9 cellular contexts compared by ENCODE assay signal in the genomic region with DNA sequence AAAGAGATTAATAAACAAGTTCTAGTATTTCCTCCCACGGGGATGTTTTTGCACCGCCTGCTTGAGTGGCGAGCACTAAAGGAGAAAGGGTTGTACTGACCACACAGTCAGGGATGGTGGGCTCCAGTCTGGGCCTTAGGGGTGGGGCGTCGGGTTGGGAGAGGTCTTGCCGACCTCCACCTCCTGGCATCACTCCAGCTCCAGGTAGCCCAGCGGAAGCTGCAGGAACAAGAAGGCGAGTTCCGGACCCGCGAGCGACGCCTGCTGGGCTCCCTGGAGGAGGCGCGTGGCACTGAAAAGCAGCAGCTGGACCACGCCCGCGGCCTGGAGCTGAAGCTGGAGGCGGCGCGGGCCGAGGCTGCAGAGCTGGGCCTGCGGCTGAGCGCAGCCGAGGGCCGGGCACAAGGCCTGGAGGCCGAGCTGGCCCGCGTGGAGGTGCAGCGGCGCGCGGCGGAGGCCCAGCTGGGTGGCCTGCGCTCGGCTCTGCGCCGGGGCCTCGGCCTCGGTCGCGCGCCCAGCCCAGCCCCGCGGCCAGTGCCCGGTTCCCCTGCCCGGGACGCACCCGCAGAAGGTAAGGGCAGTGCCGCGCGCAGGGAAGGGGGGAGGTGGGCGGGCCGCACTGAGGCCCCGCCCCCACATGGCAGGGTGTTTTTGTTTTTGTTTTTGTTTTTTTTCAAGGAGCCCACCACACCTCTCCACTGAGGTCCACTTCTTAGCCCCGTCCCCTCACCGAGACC. TPM values are rescaled to one million over a fixed set of nuclear protein-coding genes. Genes with fewer than 3 reads are reported as not detected.
DNase-seq lines count a peak whose midpoint lies in the region; ATAC-seq, FAIRE-seq and TF ChIP-seq lines count a peak whose summit lies in the region.
"Had no signal": no experiment of that assay in that cellular context is flagged by ENCODE, and none has a peak within 500 bp of the region (broad histone marks: within the 10 kb centered on the region; RNA-seq: fewer than 3 reads in every experiment).

No MANE protein-coding gene starts in this region.

- peaks cover 6 to 10% of the 10 kb centered on the region in 2 donors for H3K36me3 Mint-ChIP-seq in CD4-positive, alpha-beta memory T cell

- TF ChIP-seq EP300 in HepG2 (IDR thresholded peaks at IDR 0.05; ENCODE audit: low read depth in 2 of 2, low read length in 2 of 2) (no peak), HepG2 (CRISPR knock-in tag; IDR thresholded peaks at IDR 0.05; ENCODE audit: borderline replicate concordance) (no peak)

- peak; percentile 68 to 79 (median 68) for DNase-seq in CD4-positive, alpha-beta memory T cell
- DNase-seq in NCI-H1930 (lab: John Stamatoyannopoulos, UW) = peak; percentile 77 to 79
- DNase-seq in activated CD4-positive, CD25-positive, alpha-beta regulatory T cell treated with anti-CD3 and anti-CD28 coated beads, Interleukin-2, amount 50 U/mL, for 72 hours = peak; percentile 88
- DNase-seq in coronary artery (ENCODE audit: low spot score) = peak; percentile 88
- DNase-seq in HepG2 (ENCODE audit: low spot score) = peak; percentile 59
- DNase-seq in stimulated activated CD4-positive, alpha-beta T cell treated with anti-CD3 and anti-CD28 coated beads, Interleukin-2, amount 100 ng/mL, for 48 hours = peak; percentile 84 to 85
- no peak for DNase-seq in NCI-H82 treated with DMSO at 0.1 percent for 48 hours (lab: John Stamatoyannopoulos, UW; ENCODE audit: unreplicated experiment)

- H3K27me3 Mint-ChIP-seq in CD4-positive, alpha-beta memory T cell = no peaks in the 10 kb centered on the region

- TF ChIP-seq CTCF in coronary artery (IDR thresholded peaks at IDR 0.05) = peak; percentile 68
- TF ChIP-seq CTCF in HepG2 (CRISPR knock-in tag; IDR thresholded peaks at IDR 0.05) = peak; percentile 78

- no peaks in the 10 kb centered on the region for H3K79me2 ChIP-seq in HepG2 (ENCODE audit: insufficient read depth, low read length)

- ATAC-seq in GM21367 (IDR thresholded peaks at IDR 0.05; ENCODE audit: unreplicated experiment) = peak; percentile 80
- ATAC-seq in HepG2 = peak; percentile 77

- 0 out of 4 replicates have a peak, but pooled peaks of 1 of the 2 experiments have one; percentile 28 for TF ChIP-seq POLR2A in HepG2 (IDR thresholded peaks at IDR 0.05; ENCODE audit: insufficient read depth in 1 of 2, low read depth in 2 of 2, low read length in 2 of 2)

- peak overlapping the region; percentile 84 to 92 (median 88) for H3K4me3 Mint-ChIP-seq in CD4-positive, alpha-beta memory T cell

- H3K4me1 Mint-ChIP-seq in CD4-positive, alpha-beta memory T cell = peaks cover 6 to 16% (median 13%) of the 10 kb centered on the region in 4 donors

- in situ Hi-C loops in HepG2 (cut with HindIII; ENCODE audit: extremely low pct_ligation_motif_present, low pct_unique_long_range_greater_than_20kb) = loop anchor here (25.0 kb wide), 1 partner anchor 277 kb away; a partner anchor contains a TSS

- peak overlapping the region; percentile 46 for H3K9ac ChIP-seq in HepG2 (ENCODE audit: insufficient read depth, low read depth, low read length)

- H3K9me3 ChIP-seq in CD4-positive, alpha-beta memory T cell (ENCODE audit: control insufficient read depth in 1 of 2, low read length in 2 of 2) = no peaks in the 10 kb centered on the region
- H3K9me3 ChIP-seq in HepG2 (ENCODE audit: low read length) = no peaks in the 10 kb centered on the region

- H3K27ac ChIP-seq in CD4-positive, alpha-beta memory T cell (ENCODE audit: low read depth, low read length) = peak overlapping the region; percentile 37
- H3K27ac ChIP-seq in coronary artery (peak overlapping the region; percentile 26 to 81), HepG2 (ENCODE audit: extremely low read length, insufficient read depth, low read length) (no peak overlapping the region)
- H3K27ac ChIP-seq: SK-N-MC had no signal

- BruUV-seq in HepG2 (replicated peaks; lab: Mats Ljungman, UMichigan) = no TSS peak

- no peaks in the 10 kb centered on the region for H3K36me3 ChIP-seq in CD4-positive, alpha-beta memory T cell (ENCODE audit: insufficient read depth, low read length)
- no peaks in the 10 kb centered on the region for H3K36me3 ChIP-seq in HepG2 (replicated peaks in 1 of 2; ENCODE audit: control insufficient read depth in 1 of 2, insufficient read depth in 2 of 2, low read length in 2 of 2)

- peaks cover 0 to 2% (median 0%) of the 10 kb centered on the region in 8 donors for H3K9me3 Mint-ChIP-seq in CD4-positive, alpha-beta memory T cell

- no peak for FAIRE-seq in HepG2 (lab: Jason Lieb, UNC)

- POLR2A ChIA-PET in CD4-positive, alpha-beta memory T cell (lab: Charles Lee; ENCODE audit: partially characterized antibody) = interaction anchor here (0.7 to 1.9 kb wide), 6 partner anchors 9 to 84 kb away, joined by 3 to 13 read pairs (median 3); a partner anchor contains a TSS
- POLR2A ChIA-PET in HepG2 (lab: Yijun Ruan, JAX) = no interaction called here

- H3K4me1 ChIP-seq in CD4-positive, alpha-beta memory T cell (ENCODE audit: insufficient read depth, low read length) = peaks cover 13% of the 10 kb centered on the region
- H3K4me1 ChIP-seq in HepG2 (ENCODE audit: insufficient read depth, low read length) = peaks cover 23% of the 10 kb centered on the region

- H3K4me2 ChIP-seq in HepG2 (ENCODE audit: low read depth, low read length) = peak overlapping the region; percentile 74

- intact Hi-C loops in CD4-positive, alpha-beta memory T cell (cut with micrococcal nuclease) = loop anchor here (5.0 kb wide), 2 partner anchors 48 to 52 kb away; a partner anchor contains a TSS
- intact Hi-C loops in HepG2 (cut with micrococcal nuclease; ENCODE audit: unreplicated experiment) = no loop called here

- H3K27me3 ChIP-seq in CD4-positive, alpha-beta memory T cell (ENCODE audit: insufficient read depth, low read length) = no peaks in the 10 kb centered on the region
- peaks cover 0 to 1% of the 10 kb centered on the region in 2 experiments; a peak in 1 of 5 replicates for H3K27me3 ChIP-seq in HepG2 (ENCODE audit: control insufficient read depth in 1 of 2, insufficient read depth in 2 of 2, low read length in 2 of 2)

- H3K27ac Mint-ChIP-seq in CD4-positive, alpha-beta memory T cell = peak overlapping the region; percentile 41 to 91 (median 74)

- H3K4me3 ChIP-seq in CD4-positive, alpha-beta memory T cell (ENCODE audit: low read length in 2 of 2) = peak overlapping the region; percentile 8 to 62
- H3K4me3 ChIP-seq in coronary artery = peak overlapping the region; percentile 79
- peak overlapping the region; percentile 32 to 61 (median 47); a peak in 5 of 6 replicates for H3K4me3 ChIP-seq in HepG2 (replicated peaks in 1 of 3; ENCODE audit: insufficient read depth in 1 of 3, low read depth in 2 of 3, low read length in 3 of 3)
- H3K4me3 ChIP-seq: SK-N-MC had no signal

- no peaks in the 10 kb centered on the region for H4K20me1 ChIP-seq in HepG2 (ENCODE audit: insufficient read depth, low read length)

- no peak; the same call in 1 of the 2 replicates for TF ChIP-seq RAD21 in HepG2 (CRISPR knock-in tag; IDR thresholded peaks at IDR 0.05)

- H2AFZ ChIP-seq in HepG2 (ENCODE audit: low read length) = no peak overlapping the region

- CTCF ChIA-PET in CD4-positive, alpha-beta memory T cell (lab: Charles Lee; ENCODE audit: partially characterized antibody) = interaction anchor here (0.5 to 3.6 kb wide), 28 partner anchors 8 to 352 kb away, joined by 3 to 75 read pairs (median 4); no protein-coding TSS in a partner anchor
- CTCF ChIA-PET in HepG2 (lab: Yijun Ruan, JAX; ENCODE audit: low intra/inter-chr PET ratio, low total read pairs) = interaction anchor here (1.2 to 1.6 kb wide), 2 partner anchors 9 to 11 kb away, joined by 3 read pairs; no protein-coding TSS in a partner anchor

- 57% methylated on average over 18 of the region's 57 CpGs for WGBS in HepG2 (ENCODE audit: low lambda C conversion rate)

RNA-seq across cellular contexts. Expression of a gene that starts 19.7 kb away (rescaled TPM):
- total RNA-seq in CD4-positive, alpha-beta memory T cell = not detected
- polyA plus RNA-seq in CD4-positive, alpha-beta memory T cell = not detected
- total RNA-seq in HepG2 (2016; rRNA removed; fragmentation: Illumina TruSeq; extraction: Trizol) = 0.21 and 1.1 TPM in 2 replicates
- 0.40 and 0.62 TPM in 2 replicates for total RNA-seq in HepG2 (2016; cell fraction: cytosol; rRNA removed; fragmentation: Illumina TruSeq; extraction: Trizol; ENCODE audit: low read depth)
- 0.27 and 0.93 TPM in 2 replicates for total RNA-seq in HepG2 (2016; cell fraction: insoluble cytoplasmic fraction; rRNA removed; fragmentation: Illumina TruSeq; extraction: Trizol)
- total RNA-seq in HepG2 (2016; cell fraction: membrane; rRNA removed; fragmentation: Illumina TruSeq; extraction: Trizol) = 0.37 and 0.38 TPM in 2 replicates
- 0.66 and 1.8 TPM in 2 replicates for total RNA-seq in HepG2 (2016; cell fraction: nucleus; rRNA removed; fragmentation: Illumina TruSeq; extraction: Trizol)
- 1.4 and 2.1 TPM in 2 replicates for polyA plus RNA-seq in HepG2 (2011; rRNA removed)
- 1.5 and 1.8 TPM in 2 replicates for polyA plus RNA-seq in HepG2 (2011; cell fraction: cytosol; rRNA removed)
- polyA plus RNA-seq in HepG2 (2011; cell fraction: nucleus; rRNA removed) = 3.8 and 4.2 TPM in 2 replicates
- polyA plus RNA-seq in HepG2 (2012) = 1.1 and 1.6 TPM in 2 replicates
- polyA plus RNA-seq in HepG2 (2016; cell fraction: cytosol; fragmentation: Illumina TruSeq; extraction: Trizol; ENCODE audit: low read depth) = 1.2 and 1.3 TPM in 2 replicates
- polyA plus RNA-seq in HepG2 (2016; cell fraction: insoluble cytoplasmic fraction; fragmentation: Illumina TruSeq; extraction: Trizol; ENCODE audit: low read depth) = 0.25 and 0.36 TPM in 2 replicates
- polyA plus RNA-seq in HepG2 (2016; cell fraction: membrane; fragmentation: Illumina TruSeq; extraction: Trizol; ENCODE audit: low read depth) = 0.59 and 0.74 TPM in 2 replicates
- 1.4 and 2.5 TPM in 2 replicates for polyA plus RNA-seq in HepG2 (2016; cell fraction: nucleus; fragmentation: Illumina TruSeq; extraction: Trizol; ENCODE audit: insufficient read depth, low read depth)
- polyA minus RNA-seq in HepG2 (2011; rRNA and poly(A)+ RNA removed; ENCODE audit: low replicate concordance) = 1.7 TPM in 1 of 2 replicates, not detected in the other
- 0.62 TPM in 1 of 2 replicates, not detected in the other for polyA minus RNA-seq in HepG2 (2011; cell fraction: cytosol; rRNA and poly(A)+ RNA removed)
- polyA minus RNA-seq in HepG2 (2011; cell fraction: nucleus; rRNA and poly(A)+ RNA removed) = 1.4 TPM in 1 of 2 replicates, not detected in the other

RNA-seq across cellular contexts. Expression of a gene that starts 39.0 kb away (rescaled TPM):
- total RNA-seq in CD4-positive, alpha-beta memory T cell = 10 to 100 TPM; 84.9 to 91.7 TPM
- polyA plus RNA-seq in CD4-positive, alpha-beta memory T cell = 1 to 10 TPM in 1 of 2 donors, under 1 TPM in 1; 0.77 to 8.4 TPM
- total RNA-seq in HepG2 (2016; rRNA removed; fragmentation: Illumina TruSeq; extraction: Trizol) = 2.6 and 7.8 TPM in 2 replicates
- 3.6 and 4.0 TPM in 2 replicates for total RNA-seq in HepG2 (2016; cell fraction: cytosol; rRNA removed; fragmentation: Illumina TruSeq; extraction: Trizol; ENCODE audit: low read depth)
- total RNA-seq in HepG2 (2016; cell fraction: insoluble cytoplasmic fraction; rRNA removed; fragmentation: Illumina TruSeq; extraction: Trizol) = 2.9 and 8.4 TPM in 2 replicates
- total RNA-seq in HepG2 (2016; cell fraction: membrane; rRNA removed; fragmentation: Illumina TruSeq; extraction: Trizol) = 2.6 and 3.1 TPM in 2 replicates
- total RNA-seq in HepG2 (2016; cell fraction: nucleus; rRNA removed; fragmentation: Illumina TruSeq; extraction: Trizol) = 8.6 and 11.9 TPM in 2 replicates
- polyA plus RNA-seq in HepG2 (2011; rRNA removed) = 15.5 and 16.6 TPM in 2 replicates
- 3.4 and 5.7 TPM in 2 replicates for polyA plus RNA-seq in HepG2 (2011; cell fraction: cytosol; rRNA removed)
- 81.7 and 94.3 TPM in 2 replicates for polyA plus RNA-seq in HepG2 (2011; cell fraction: nucleus; rRNA removed)
- 6.3 and 6.8 TPM in 2 replicates for polyA plus RNA-seq in HepG2 (2012)
- 0.84 and 0.97 TPM in 2 replicates for polyA plus RNA-seq in HepG2 (2016; cell fraction: cytosol; fragmentation: Illumina TruSeq; extraction: Trizol; ENCODE audit: low read depth)
- polyA plus RNA-seq in HepG2 (2016; cell fraction: insoluble cytoplasmic fraction; fragmentation: Illumina TruSeq; extraction: Trizol; ENCODE audit: low read depth) = 2.3 and 2.7 TPM in 2 replicates
- polyA plus RNA-seq in HepG2 (2016; cell fraction: membrane; fragmentation: Illumina TruSeq; extraction: Trizol; ENCODE audit: low read depth) = 1.2 and 1.7 TPM in 2 replicates
- polyA plus RNA-seq in HepG2 (2016; cell fraction: nucleus; fragmentation: Illumina TruSeq; extraction: Trizol; ENCODE audit: insufficient read depth, low read depth) = 42.1 and 44.2 TPM in 2 replicates
- 18.9 and 23.5 TPM in 2 replicates for polyA minus RNA-seq in HepG2 (2011; rRNA and poly(A)+ RNA removed; ENCODE audit: low replicate concordance)
- 3.0 and 3.3 TPM in 2 replicates for polyA minus RNA-seq in HepG2 (2011; cell fraction: cytosol; rRNA and poly(A)+ RNA removed)
- polyA minus RNA-seq in HepG2 (2011; cell fraction: nucleus; rRNA and poly(A)+ RNA removed) = 22.1 and 23.3 TPM in 2 replicates

RNA-seq across cellular contexts. Expression of a gene that starts 51.0 kb away (rescaled TPM):
- 10 to 100 TPM; 54.6 to 56.5 TPM for total RNA-seq in CD4-positive, alpha-beta memory T cell
- 10 to 100 TPM; 24.6 to 60.4 TPM for polyA plus RNA-seq in CD4-positive, alpha-beta memory T cell
- total RNA-seq in HepG2 (2016; rRNA removed; fragmentation: Illumina TruSeq; extraction: Trizol) = 14.4 and 16.2 TPM in 2 replicates
- total RNA-seq in HepG2 (2016; cell fraction: cytosol; rRNA removed; fragmentation: Illumina TruSeq; extraction: Trizol; ENCODE audit: low read depth) = 3.0 and 3.3 TPM in 2 replicates
- total RNA-seq in HepG2 (2016; cell fraction: insoluble cytoplasmic fraction; rRNA removed; fragmentation: Illumina TruSeq; extraction: Trizol) = 8.8 and 17.7 TPM in 2 replicates
- 9.8 and 12.1 TPM in 2 replicates for total RNA-seq in HepG2 (2016; cell fraction: membrane; rRNA removed; fragmentation: Illumina TruSeq; extraction: Trizol)
- total RNA-seq in HepG2 (2016; cell fraction: nucleus; rRNA removed; fragmentation: Illumina TruSeq; extraction: Trizol) = 17.5 and 18.8 TPM in 2 replicates
- polyA plus RNA-seq in HepG2 (2011; rRNA removed) = 13.2 and 20.1 TPM in 2 replicates
- 10.6 and 20.7 TPM in 2 replicates for polyA plus RNA-seq in HepG2 (2011; cell fraction: cytosol; rRNA removed)
- 55.3 TPM in 2 replicates for polyA plus RNA-seq in HepG2 (2011; cell fraction: nucleus; rRNA removed)
- 12.3 and 21.9 TPM in 2 replicates for polyA plus RNA-seq in HepG2 (2012)
- 4.2 and 5.1 TPM in 2 replicates for polyA plus RNA-seq in HepG2 (2016; cell fraction: cytosol; fragmentation: Illumina TruSeq; extraction: Trizol; ENCODE audit: low read depth)
- 10.4 and 14.1 TPM in 2 replicates for polyA plus RNA-seq in HepG2 (2016; cell fraction: insoluble cytoplasmic fraction; fragmentation: Illumina TruSeq; extraction: Trizol; ENCODE audit: low read depth)
- polyA plus RNA-seq in HepG2 (2016; cell fraction: membrane; fragmentation: Illumina TruSeq; extraction: Trizol; ENCODE audit: low read depth) = 8.9 and 9.5 TPM in 2 replicates
- polyA plus RNA-seq in HepG2 (2016; cell fraction: nucleus; fragmentation: Illumina TruSeq; extraction: Trizol; ENCODE audit: insufficient read depth, low read depth) = 30.5 and 36.7 TPM in 2 replicates
- polyA minus RNA-seq in HepG2 (2011; rRNA and poly(A)+ RNA removed; ENCODE audit: low replicate concordance) = 32.4 and 84.8 TPM in 2 replicates
- polyA minus RNA-seq in HepG2 (2011; cell fraction: cytosol; rRNA and poly(A)+ RNA removed) = 26.9 and 31.8 TPM in 2 replicates
- 9.3 and 18.5 TPM in 2 replicates for polyA minus RNA-seq in HepG2 (2011; cell fraction: nucleus; rRNA and poly(A)+ RNA removed)

Comparison
In these comparisons a context has a peak if more than half of its experiments do, and no peak if none do; other contexts are left out.
1. RNA of a gene that starts 39.0 kb away (total RNA-seq): 84.9 to 91.7 TPM in CD4-positive, alpha-beta memory T cell; 2.6 to 11.9 TPM in HepG2; every median in the first group is over 4 times any median in the second.
2. Peak in every context shown above with its lines, with median percentiles within 50 percentile points of each other: H3K4me3 ChIP-seq.